Comparison of ENCODE assay signal across 1 cellular context in the genomic region with DNA sequence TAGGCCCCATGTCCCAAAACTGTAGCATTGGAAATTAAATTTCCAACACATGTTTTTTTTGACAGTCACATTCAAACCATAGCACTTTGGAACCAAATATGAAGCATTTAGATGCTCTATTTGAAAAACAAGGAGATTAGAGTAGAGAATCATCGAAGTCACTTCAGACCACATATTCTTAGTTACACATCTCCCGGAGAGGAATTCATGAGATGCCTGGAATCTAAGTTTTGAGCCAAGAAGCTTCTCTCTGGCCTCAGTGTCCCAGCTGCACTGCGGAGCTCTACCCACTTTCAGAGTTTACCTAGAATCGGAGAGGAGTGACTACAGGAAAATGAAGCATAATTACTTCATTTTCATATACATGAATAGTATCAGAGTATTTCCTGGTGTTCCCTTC.
TF ChIP-seq lines count a peak whose summit lies in the region.

No MANE protein-coding gene starts in this region.

TF ChIP-seq in IMR-90, 13 proteins besides CTCF, POLR2A, EP300 and RAD21 (continued from another document):
- TF ChIP-seq CHD1 (IDR thresholded peaks at IDR 0.05; ENCODE audit: low read depth, low read length) = no peak
- no peak for TF ChIP-seq MAFK (IDR thresholded peaks at IDR 0.05; ENCODE audit: low read depth, low read length)
- TF ChIP-seq SMC3 (IDR thresholded peaks at IDR 0.05; ENCODE audit: low read depth, low read length) = no peak
- no peak for TF ChIP-seq RFX5 (IDR thresholded peaks at IDR 0.05; ENCODE audit: low read depth, low read length)
- no peak for TF ChIP-seq FOS (IDR thresholded peaks at IDR 0.05; ENCODE audit: low read depth, low read length)
- TF ChIP-seq CEBPB (IDR thresholded peaks at IDR 0.05; ENCODE audit: low read depth, low read length) = no peak
- no peak for TF ChIP-seq MAZ (IDR thresholded peaks at IDR 0.05; ENCODE audit: borderline replicate concordance, low read depth, low read length)
TF ChIP-seq in IMR-90: peak in this region for 0.
